In the genomic region with DNA sequence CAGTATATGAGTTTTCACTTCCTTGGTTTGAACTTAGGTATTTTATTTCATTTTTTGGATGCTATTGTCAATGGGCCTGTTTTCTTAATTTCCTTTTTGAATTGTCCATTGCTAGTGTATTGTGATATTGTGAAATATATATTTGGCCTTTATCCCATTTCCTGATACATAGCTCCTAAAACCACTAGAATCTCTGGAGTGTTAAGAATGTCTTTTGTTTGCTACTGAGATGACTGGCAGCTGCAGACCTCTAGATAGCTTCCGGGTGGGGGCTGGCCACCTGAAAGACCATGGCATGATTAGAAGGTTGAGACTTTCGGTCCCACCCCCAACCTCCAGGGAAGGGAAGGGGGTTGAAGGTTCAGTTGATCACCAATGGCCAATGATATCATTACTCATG, we compare ENCODE assay signal across 18 cellular contexts.
DNase-seq lines count a peak whose midpoint lies in the region; TF ChIP-seq lines count a peak whose summit lies in the region.
"Had no signal": no experiment of that assay in that cellular context is flagged by ENCODE, and none has a peak within 500 bp of the region (broad histone marks: within the 10 kb centered on the region; RNA-seq: fewer than 3 reads in every experiment).

No MANE protein-coding gene starts in this region.

- H3K9ac ChIP-seq in endodermal cell (ENCODE audit: extremely low read depth, low read length, poor library complexity, severe bottlenecking) = no peak overlapping the region

- peaks cover 2% of the 10 kb centered on the region for H3K27me3 Mint-ChIP-seq in endodermal cell (ENCODE audit: insufficient read depth)

- no peak overlapping the region for H3K27ac Mint-ChIP-seq in endodermal cell
- H3K27ac Mint-ChIP-seq: CD4-positive, alpha-beta T cell; naive thymus-derived CD8-positive, alpha-beta T cell; T-cell had no signal

- no peak overlapping the region for H3K4me3 Mint-ChIP-seq in endodermal cell
- H3K4me3 Mint-ChIP-seq: CD4-positive, alpha-beta T cell; naive thymus-derived CD8-positive, alpha-beta T cell; T-cell had no signal

- peaks cover 13% of the 10 kb centered on the region for H3K9me3 Mint-ChIP-seq in endodermal cell
- H3K9me3 Mint-ChIP-seq: CD4-positive, alpha-beta T cell; naive thymus-derived CD8-positive, alpha-beta T cell; T-cell had no signal

- peaks cover 3% of the 10 kb centered on the region for H3K36me3 Mint-ChIP-seq in endodermal cell (ENCODE audit: low read depth)
- H3K36me3 Mint-ChIP-seq: naive thymus-derived CD8-positive, alpha-beta T cell; T-cell had no signal

- TF ChIP-seq CTCF in astrocyte of the cerebellum (IDR thresholded peaks at IDR 0.05; ENCODE audit: low read depth, low read length, missing control alignments) (no peak), fibroblast of the aortic adventitia (IDR thresholded peaks at IDR 0.05; ENCODE audit: insufficient read depth, low read length) (no peak), retinal pigment epithelial cell (conservative IDR thresholded peaks at IDR 0.05; ENCODE audit: low read depth, low read length) (no peak), tibial nerve (IDR thresholded peaks at IDR 0.05) (no peak), endodermal cell (conservative IDR thresholded peaks at IDR 0.05) (no peak)

- TF ChIP-seq EP300 in tibial nerve (IDR thresholded peaks at IDR 0.05) = no peak

- H3K4me1 ChIP-seq in tibial nerve (peaks cover 0 to 7% (median 0%) of the 10 kb centered on the region in 4 donors), endodermal cell (ENCODE audit: control insufficient read depth, insufficient read depth, low read length) (peaks cover 24% of the 10 kb centered on the region)
- H3K4me1 ChIP-seq: Peyer's patch had no signal

- H3K36me3 ChIP-seq in tibial nerve = no peaks in the 10 kb centered on the region
- H3K36me3 ChIP-seq in endodermal cell (ENCODE audit: control insufficient read depth, insufficient read depth, low read length) = no peaks in the 10 kb centered on the region
- H3K36me3 ChIP-seq: heart right ventricle, Peyer's patch, WERI-Rb-1 had no signal

- DNase-seq in HS-5 (ENCODE audit: low read depth) = peak; percentile 3
- peak; percentile 36 for DNase-seq in astrocyte of the cerebellum (ENCODE audit: low read depth)
- peak; percentile 77 for DNase-seq in fibroblast of the aortic adventitia (ENCODE audit: low read depth)
- peak; percentile 53 for DNase-seq in retinal pigment epithelial cell (ENCODE audit: low read depth)
- DNase-seq in Kasumi-1 (lab: John Stamatoyannopoulos, UW) = no peak
- DNase-seq in tibial nerve (ENCODE audit: low spot score in 2 of 2) = no peak
- no peak for DNase-seq in NCI-H2196 treated with DMSO at 0.1 percent for 48 hours (lab: John Stamatoyannopoulos, UW; ENCODE audit: unreplicated experiment)
- no peak for DNase-seq in endodermal cell
- DNase-seq: activated gamma-delta T cell; CD4-positive, alpha-beta T cell; effector memory CD4-positive, alpha-beta T cell; heart right ventricle; KBM-7; naive thymus-derived CD8-positive, alpha-beta T cell; NCI-H510A; Peyer's patch; T-cell; WERI-Rb-1 had no signal

- peaks cover 0 to 14% of the 10 kb centered on the region in 2 donors for H3K27me3 ChIP-seq in tibial nerve
- no peaks in the 10 kb centered on the region for H3K27me3 ChIP-seq in endodermal cell (ENCODE audit: control insufficient read depth, insufficient read depth, low read length, poor library complexity, severe bottlenecking)
- H3K27me3 ChIP-seq: Peyer's patch had no signal

- WGBS in tibial nerve, 2 donors = 72 to 78% methylated on average over 2 of the region's 2 CpGs
- WGBS in endodermal cell (ENCODE audit: insufficient coverage in 1 of 2, insufficient read length in 1 of 2), 2 experiments = 87% methylated on average over 2 of the region's 2 CpGs; no CpG with 5 or more reads in 1 of the 2 experiments

- TF ChIP-seq POLR2A in tibial nerve (IDR thresholded peaks at IDR 0.05) = no peak

- peaks cover 66% of the 10 kb centered on the region for H3K4me1 Mint-ChIP-seq in endodermal cell
- H3K4me1 Mint-ChIP-seq: naive thymus-derived CD8-positive, alpha-beta T cell had no signal

- H3K27ac ChIP-seq in tibial nerve = no peak overlapping the region
- no peak overlapping the region for H3K27ac ChIP-seq in endodermal cell (ENCODE audit: low read depth, low read length)
- H3K27ac ChIP-seq: Peyer's patch, WERI-Rb-1 had no signal

- H3K4me3 ChIP-seq in astrocyte of the cerebellum (ENCODE audit: low read depth, low read length) (no peak overlapping the region), fibroblast of the aortic adventitia (ENCODE audit: low read depth, low read length) (no peak overlapping the region), retinal pigment epithelial cell (ENCODE audit: low read length) (no peak overlapping the region), tibial nerve (no peak overlapping the region), endodermal cell (ENCODE audit: low read length) (no peak overlapping the region)
- H3K4me3 ChIP-seq: heart right ventricle, Peyer's patch had no signal

- H3K9me3 ChIP-seq in tibial nerve (no peaks in the 10 kb centered on the region), endodermal cell (ENCODE audit: control insufficient read depth, low read length) (peaks cover 6% of the 10 kb centered on the region)
- H3K9me3 ChIP-seq: heart right ventricle, Peyer's patch had no signal

- in situ Hi-C loops in astrocyte of the cerebellum (cut with HindIII; ENCODE audit: low sequenced_read_pairs) = no loop called here

Comparison
In these comparisons a context has a peak if more than half of its experiments do, and no peak if none do; other contexts are left out.
1. DNase-seq: peak in HS-5 (single experiment), astrocyte of the cerebellum (single experiment), fibroblast of the aortic adventitia (single experiment) and retinal pigment epithelial cell (single experiment); none in Kasumi-1 (0 of 2), tibial nerve (0 of 2), NCI-H2196 treated with DMSO at 0.1 percent for 48 hours (single experiment) and endodermal cell (single experiment).